9 cellular contexts compared by ENCODE assay signal in the genomic region with DNA sequence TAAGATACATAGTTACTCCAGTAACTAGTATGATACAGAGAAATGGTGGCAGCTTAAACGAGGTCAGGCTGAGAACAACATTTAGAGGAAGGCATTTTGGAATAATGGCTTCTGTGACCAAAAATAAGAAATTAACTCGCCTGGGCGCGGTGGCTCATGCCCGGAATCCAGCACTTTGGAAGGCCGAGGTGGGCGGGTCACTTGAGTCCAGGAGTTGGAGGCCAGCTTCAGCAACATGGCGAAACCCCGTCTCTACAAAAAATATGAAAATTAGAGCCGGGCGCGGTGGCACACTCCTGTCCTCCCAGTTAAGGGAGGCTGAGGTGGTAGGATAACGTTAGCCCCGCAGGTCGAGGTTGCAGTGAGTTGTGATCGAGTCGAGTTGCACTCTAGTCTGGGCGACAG. TPM values are rescaled to one million over a fixed set of nuclear protein-coding genes. Genes with fewer than 3 reads are reported as not detected.
A peak's percentile ranks its signal among the peaks of the same experiment; 100 is the strongest.
DNase-seq lines count a peak whose midpoint lies in the region; ATAC-seq, FAIRE-seq and TF ChIP-seq lines count a peak whose summit lies in the region.
"Had no signal": no experiment of that assay in that cellular context is flagged by ENCODE, and none has a peak within 500 bp of the region (broad histone marks: within the 10 kb centered on the region; RNA-seq: fewer than 3 reads in every experiment).

No MANE protein-coding gene starts in this region.

- H2AFZ ChIP-seq in hepatocyte, result no peak overlapping the region

- POLR2A ChIA-PET in WTC11 (lab: Charles Lee), result no interaction called here

- peaks cover 12% of the 10 kb centered on the region for H3K36me3 Mint-ChIP-seq in T-helper 1 cell treated with Interleukin-12 subunit alpha and Interleukin-12 subunit beta and Interleukin-4 antibody, amounts not matched to agents 30 μg/mL and 1 μg/mL, for 36 hours (ENCODE audit: low read depth)
- no peaks in the 10 kb centered on the region for H3K36me3 Mint-ChIP-seq in WTC11
- peaks cover 14 to 44% of the 10 kb centered on the region in 2 donors for H3K36me3 Mint-ChIP-seq in stimulated activated naive B cell treated with anti-CD40 and anti-IgM and Interleukin-4, amounts not matched to agents 10 μg/mL and 1 μg/mL and 100 μg/mL, for 72 hours

- peaks cover 65% of the 10 kb centered on the region for H3K79me2 ChIP-seq in hepatocyte

- CTCF ChIA-PET in WTC11 (lab: Charles Lee), result no interaction called here

- WGBS in hepatocyte (ENCODE audit: low lambda C conversion rate, missing lambda C conversion rate), result 88% methylated on average over 18 of the region's 18 CpGs

- H3K36me3 ChIP-seq in hepatocyte (replicated peaks; ENCODE audit: insufficient read depth, low read depth), result no peaks in the 10 kb centered on the region

- TF ChIP-seq POLR2A in H54 (IDR thresholded peaks at IDR 0.05; ENCODE audit: low read depth, low read length), result no peak

- peaks cover 54% of the 10 kb centered on the region for H4K20me1 ChIP-seq in hepatocyte (ENCODE audit: insufficient read depth, poor library complexity, severe bottlenecking)

- H3K9me3 Mint-ChIP-seq in T-helper 1 cell treated with Interleukin-12 subunit alpha and Interleukin-12 subunit beta and Interleukin-4 antibody, amounts not matched to agents 30 μg/mL and 1 μg/mL, for 36 hours, result no peaks in the 10 kb centered on the region
- no peaks in the 10 kb centered on the region for H3K9me3 Mint-ChIP-seq in WTC11
- peaks cover 0 to 1% of the 10 kb centered on the region in 2 donors for H3K9me3 Mint-ChIP-seq in stimulated activated naive B cell treated with anti-CD40 and anti-IgM and Interleukin-4, amounts not matched to agents 10 μg/mL and 1 μg/mL and 100 μg/mL, for 72 hours

- peak overlapping the region; percentile 98 for H3K27ac Mint-ChIP-seq in T-helper 1 cell treated with Interleukin-12 subunit alpha and Interleukin-12 subunit beta and Interleukin-4 antibody, amounts not matched to agents 30 μg/mL and 1 μg/mL, for 36 hours
- peak overlapping the region; percentile 95; the same call in 1 of the 2 replicates for H3K27ac Mint-ChIP-seq in WTC11
- no peak overlapping the region for H3K27ac Mint-ChIP-seq in stimulated activated naive B cell treated with anti-CD40 and anti-IgM and Interleukin-4, amounts not matched to agents 10 μg/mL and 1 μg/mL and 100 μg/mL, for 72 hours

- no peak for TF ChIP-seq CTCF in WTC11 (IDR thresholded peaks at IDR 0.05)
- no peak for TF ChIP-seq CTCF in hepatocyte (IDR thresholded peaks at IDR 0.05; ENCODE audit: poor library complexity)

- H3K27ac ChIP-seq in hepatocyte, result peak overlapping the region; percentile 99

- peak overlapping the region; percentile 84 for H3K4me2 ChIP-seq in hepatocyte

- ATAC-seq in WTC11 (no peak), sciatic nerve (no peak)
- ATAC-seq in stimulated activated naive B cell treated with anti-CD40 and anti-IgM and Interleukin-4, amounts not matched to agents 10 μg/mL and 1 μg/mL and 100 μg/mL, for 72 hours (replicated peaks), result no peak

- H3K27me3 ChIP-seq in hepatocyte, result no peaks in the 10 kb centered on the region

- H3K4me3 ChIP-seq in hepatocyte, result peak overlapping the region; percentile 31

- peak overlapping the region; percentile 97 for H3K4me3 Mint-ChIP-seq in T-helper 1 cell treated with Interleukin-12 subunit alpha and Interleukin-12 subunit beta and Interleukin-4 antibody, amounts not matched to agents 30 μg/mL and 1 μg/mL, for 36 hours
- peak overlapping the region; percentile 91 for H3K4me3 Mint-ChIP-seq in WTC11
- H3K4me3 Mint-ChIP-seq in stimulated activated naive B cell treated with anti-CD40 and anti-IgM and Interleukin-4, amounts not matched to agents 10 μg/mL and 1 μg/mL and 100 μg/mL, for 72 hours, result peak overlapping the region; percentile 90 to 92

- H3K9me3 ChIP-seq in hepatocyte (ENCODE audit: low read depth), result no peaks in the 10 kb centered on the region

- no peak for FAIRE-seq in H54 (lab: Jason Lieb, UNC)
- FAIRE-seq: A204.1 had no signal

- H3K9me2 ChIP-seq in hepatocyte (replicated peaks; ENCODE audit: insufficient read depth), result no peaks in the 10 kb centered on the region

- H3K27me3 Mint-ChIP-seq in T-helper 1 cell treated with Interleukin-12 subunit alpha and Interleukin-12 subunit beta and Interleukin-4 antibody, amounts not matched to agents 30 μg/mL and 1 μg/mL, for 36 hours (ENCODE audit: low read depth), result peaks cover 15% of the 10 kb centered on the region
- H3K27me3 Mint-ChIP-seq in WTC11 (ENCODE audit: low read depth), result peaks cover 18% of the 10 kb centered on the region
- H3K27me3 Mint-ChIP-seq in stimulated activated naive B cell treated with anti-CD40 and anti-IgM and Interleukin-4, amounts not matched to agents 10 μg/mL and 1 μg/mL and 100 μg/mL, for 72 hours, result no peaks in the 10 kb centered on the region

- peaks cover 48% of the 10 kb centered on the region for H3K4me1 ChIP-seq in hepatocyte (ENCODE audit: insufficient read depth)

- intact Hi-C loops in sciatic nerve (cut with DNase I), result loop anchor here (5.0 kb wide), 1 partner anchor 62 kb away; no protein-coding TSS in a partner anchor

- H3K4me1 Mint-ChIP-seq in T-helper 1 cell treated with Interleukin-12 subunit alpha and Interleukin-12 subunit beta and Interleukin-4 antibody, amounts not matched to agents 30 μg/mL and 1 μg/mL, for 36 hours (ENCODE audit: low read depth), result peaks cover 54% of the 10 kb centered on the region
- peaks cover 48% of the 10 kb centered on the region for H3K4me1 Mint-ChIP-seq in WTC11
- H3K4me1 Mint-ChIP-seq in stimulated activated naive B cell treated with anti-CD40 and anti-IgM and Interleukin-4, amounts not matched to agents 10 μg/mL and 1 μg/mL and 100 μg/mL, for 72 hours, result peaks cover 37 to 55% of the 10 kb centered on the region in 2 donors

- no peak for DNase-seq in T-helper 1 cell
- no peak for DNase-seq in WTC11 (ENCODE audit: low spot score)
- no peak for DNase-seq in hepatocyte (ENCODE audit: low spot score)
- DNase-seq in stimulated activated naive B cell treated with anti-CD40 and anti-IgM and Interleukin-4, amounts not matched to agents 10 μg/mL and 1 μg/mL and 100 μg/mL, for 72 hours, result no peak
- DNase-seq in sciatic nerve (ENCODE audit: low spot score), result no peak
- no peak for DNase-seq in stimulated activated CD4-positive, alpha-beta T cell treated with anti-CD3 and anti-CD28 coated beads, Interleukin-2, amount 100 ng/mL, for 48 hours
- no peak for DNase-seq in H54 (ENCODE audit: insufficient read length, low spot score)

TF ChIP-seq in WTC11, 78 proteins besides CTCF, POLR2A, EP300 and RAD21 (continues in another document):
- TF ChIP-seq SMAD4 (CRISPR knock-in tag; IDR thresholded peaks at IDR 0.05) (no peak), ETV6 (CRISPR knock-in tag; IDR thresholded peaks at IDR 0.05) (no peak), IRF2 (CRISPR knock-in tag; IDR thresholded peaks at IDR 0.05; ENCODE audit: borderline replicate concordance, low read depth) (no peak), ZNF317 (CRISPR knock-in tag; IDR thresholded peaks at IDR 0.05; ENCODE audit: borderline replicate concordance, low read depth) (no peak)
- TF ChIP-seq, protein P1, sequence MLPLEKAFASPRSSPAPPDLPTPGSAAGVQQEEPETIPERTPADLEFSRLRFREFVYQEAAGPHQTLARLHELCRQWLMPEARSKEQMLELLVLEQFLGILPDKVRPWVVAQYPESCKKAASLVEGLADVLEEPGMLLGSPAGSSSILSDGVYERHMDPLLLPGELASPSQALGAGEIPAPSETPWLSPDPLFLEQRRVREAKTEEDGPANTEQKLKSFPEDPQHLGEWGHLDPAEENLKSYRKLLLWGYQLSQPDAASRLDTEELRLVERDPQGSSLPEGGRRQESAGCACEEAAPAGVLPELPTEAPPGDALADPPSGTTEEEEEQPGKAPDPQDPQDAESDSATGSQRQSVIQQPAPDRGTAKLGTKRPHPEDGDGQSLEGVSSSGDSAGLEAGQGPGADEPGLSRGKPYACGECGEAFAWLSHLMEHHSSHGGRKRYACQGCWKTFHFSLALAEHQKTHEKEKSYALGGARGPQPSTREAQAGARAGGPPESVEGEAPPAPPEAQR (CRISPR knock-in tag; IDR thresholded peaks at IDR 0.05), result no peak
- TF ChIP-seq, protein P2, sequence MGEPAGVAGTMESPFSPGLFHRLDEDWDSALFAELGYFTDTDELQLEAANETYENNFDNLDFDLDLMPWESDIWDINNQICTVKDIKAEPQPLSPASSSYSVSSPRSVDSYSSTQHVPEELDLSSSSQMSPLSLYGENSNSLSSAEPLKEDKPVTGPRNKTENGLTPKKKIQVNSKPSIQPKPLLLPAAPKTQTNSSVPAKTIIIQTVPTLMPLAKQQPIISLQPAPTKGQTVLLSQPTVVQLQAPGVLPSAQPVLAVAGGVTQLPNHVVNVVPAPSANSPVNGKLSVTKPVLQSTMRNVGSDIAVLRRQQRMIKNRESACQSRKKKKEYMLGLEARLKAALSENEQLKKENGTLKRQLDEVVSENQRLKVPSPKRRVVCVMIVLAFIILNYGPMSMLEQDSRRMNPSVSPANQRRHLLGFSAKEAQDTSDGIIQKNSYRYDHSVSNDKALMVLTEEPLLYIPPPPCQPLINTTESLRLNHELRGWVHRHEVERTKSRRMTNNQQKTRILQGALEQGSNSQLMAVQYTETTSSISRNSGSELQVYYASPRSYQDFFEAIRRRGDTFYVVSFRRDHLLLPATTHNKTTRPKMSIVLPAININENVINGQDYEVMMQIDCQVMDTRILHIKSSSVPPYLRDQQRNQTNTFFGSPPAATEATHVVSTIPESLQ (CRISPR knock-in tag; IDR thresholded peaks at IDR 0.05), result no peak

RNA-seq across cellular contexts. Expression of a gene that starts 1.8 kb away (rescaled TPM):
- total RNA-seq in WTC11 (2021) (59.4 to 75.3 TPM (median 62.3 TPM) in 3 replicates), hepatocyte (105 and 132 TPM in 2 replicates), sciatic nerve (71.7 TPM)
- 56.1 and 61.2 TPM in 2 replicates for polyA plus RNA-seq in hepatocyte
